2 cellular contexts compared by ENCODE assay signal in genomic region chr4:78938474-78938867, GRCh38.
TF ChIP-seq lines count a peak whose summit lies in the region.

No MANE protein-coding gene starts in this region.

TF ChIP-seq in A549, 52 proteins besides CTCF, POLR2A, EP300 and RAD21 (continued from another document):
- TF ChIP-seq, protein P1, sequence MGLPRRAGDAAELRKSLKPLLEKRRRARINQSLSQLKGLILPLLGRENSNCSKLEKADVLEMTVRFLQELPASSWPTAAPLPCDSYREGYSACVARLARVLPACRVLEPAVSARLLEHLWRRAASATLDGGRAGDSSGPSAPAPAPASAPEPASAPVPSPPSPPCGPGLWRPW (IDR thresholded peaks at IDR 0.05): no peak
- TF ChIP-seq CBX8 (IDR thresholded peaks at IDR 0.05): no peak
TF ChIP-seq in A549: peak in this region for 0.

TF ChIP-seq in HCT116, 20 proteins besides CTCF, POLR2A, EP300 and RAD21 (continued from another document):
- TF ChIP-seq, protein P2, sequence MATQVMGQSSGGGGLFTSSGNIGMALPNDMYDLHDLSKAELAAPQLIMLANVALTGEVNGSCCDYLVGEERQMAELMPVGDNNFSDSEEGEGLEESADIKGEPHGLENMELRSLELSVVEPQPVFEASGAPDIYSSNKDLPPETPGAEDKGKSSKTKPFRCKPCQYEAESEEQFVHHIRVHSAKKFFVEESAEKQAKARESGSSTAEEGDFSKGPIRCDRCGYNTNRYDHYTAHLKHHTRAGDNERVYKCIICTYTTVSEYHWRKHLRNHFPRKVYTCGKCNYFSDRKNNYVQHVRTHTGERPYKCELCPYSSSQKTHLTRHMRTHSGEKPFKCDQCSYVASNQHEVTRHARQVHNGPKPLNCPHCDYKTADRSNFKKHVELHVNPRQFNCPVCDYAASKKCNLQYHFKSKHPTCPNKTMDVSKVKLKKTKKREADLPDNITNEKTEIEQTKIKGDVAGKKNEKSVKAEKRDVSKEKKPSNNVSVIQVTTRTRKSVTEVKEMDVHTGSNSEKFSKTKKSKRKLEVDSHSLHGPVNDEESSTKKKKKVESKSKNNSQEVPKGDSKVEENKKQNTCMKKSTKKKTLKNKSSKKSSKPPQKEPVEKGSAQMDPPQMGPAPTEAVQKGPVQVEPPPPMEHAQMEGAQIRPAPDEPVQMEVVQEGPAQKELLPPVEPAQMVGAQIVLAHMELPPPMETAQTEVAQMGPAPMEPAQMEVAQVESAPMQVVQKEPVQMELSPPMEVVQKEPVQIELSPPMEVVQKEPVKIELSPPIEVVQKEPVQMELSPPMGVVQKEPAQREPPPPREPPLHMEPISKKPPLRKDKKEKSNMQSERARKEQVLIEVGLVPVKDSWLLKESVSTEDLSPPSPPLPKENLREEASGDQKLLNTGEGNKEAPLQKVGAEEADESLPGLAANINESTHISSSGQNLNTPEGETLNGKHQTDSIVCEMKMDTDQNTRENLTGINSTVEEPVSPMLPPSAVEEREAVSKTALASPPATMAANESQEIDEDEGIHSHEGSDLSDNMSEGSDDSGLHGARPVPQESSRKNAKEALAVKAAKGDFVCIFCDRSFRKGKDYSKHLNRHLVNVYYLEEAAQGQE (IDR thresholded peaks at IDR 0.05; ENCODE audit: low read depth): no peak
TF ChIP-seq in HCT116: peak in this region for 0.
